20 cellular contexts compared by ENCODE assay signal in genomic region chr14:33555710-33556350, GRCh38.
DNase-seq lines count a peak whose midpoint lies in the region; ATAC-seq, FAIRE-seq and TF ChIP-seq lines count a peak whose summit lies in the region.
"Had no signal": no experiment of that assay in that cellular context is flagged by ENCODE, and none has a peak within 500 bp of the region (broad histone marks: within the 10 kb centered on the region; RNA-seq: fewer than 3 reads in every experiment).

No MANE protein-coding gene starts in this region.

- POLR2A ChIA-PET in endothelial cell of umbilical vein (lab: Charles Lee): interaction anchor here (0.6 kb wide), 1 partner anchor 39 kb away, joined by 3 read pairs; no protein-coding TSS in a partner anchor
- POLR2A ChIA-PET in HEK293T (lab: Yijun Ruan, JAX): no interaction called here

- H3K27ac Mint-ChIP-seq in nephron: peak overlapping the region; percentile 49 to 56 (median 54)
- no peak overlapping the region for H3K27ac Mint-ChIP-seq in activated T-cell treated with anti-CD3 and anti-CD28 coated beads, Interleukin-2, amount 50 U/mL, for 72 hours
- H3K27ac Mint-ChIP-seq: CD4-positive, alpha-beta T cell had no signal

- BruUV-seq in endothelial cell of umbilical vein (replicated peaks; lab: Mats Ljungman, UMichigan): no TSS peak

- no peaks in the 10 kb centered on the region for H3K9me3 ChIP-seq in endothelial cell of umbilical vein (replicated peaks; ENCODE audit: control insufficient read depth, insufficient read depth, low read length)
- H3K9me3 ChIP-seq: Caco-2 had no signal

- H3K4me3 Mint-ChIP-seq in nephron: no peak overlapping the region
- no peak overlapping the region for H3K4me3 Mint-ChIP-seq in activated T-cell treated with anti-CD3 and anti-CD28 coated beads, Interleukin-2, amount 50 U/mL, for 72 hours
- H3K4me3 Mint-ChIP-seq: CD4-positive, alpha-beta T cell had no signal

- CTCF ChIA-PET in endothelial cell of umbilical vein (lab: Charles Lee) (interaction anchor here (0.8 kb wide), 1 partner anchor 237 kb away, joined by 3 read pairs; no protein-coding TSS in a partner anchor), HEK293T (lab: Yijun Ruan, JAX) (no interaction called here)

- peak overlapping the region; percentile 43 for H3K27ac ChIP-seq in endothelial cell of umbilical vein (ENCODE audit: insufficient read depth, low read depth, low read length)

- FAIRE-seq in endothelial cell of umbilical vein (lab: Jason Lieb, UNC): no peak
- FAIRE-seq: A204.1, GM12891, GM18507, H1, K562 had no signal

- no peaks in the 10 kb centered on the region for H3K9me1 ChIP-seq in endothelial cell of umbilical vein (replicated peaks; ENCODE audit: control insufficient read depth, extremely low read depth, insufficient read depth, low read length)

- DNase-seq in Daoy (ENCODE audit: low read depth): peak; percentile 47
- peak; percentile 61 for DNase-seq in endothelial cell of umbilical vein (ENCODE audit: low read depth, low spot score)
- no peak for DNase-seq in SIG-M5 (lab: John Stamatoyannopoulos, UW)
- DNase-seq in HEK293T (ENCODE audit: extremely low spot score): no peak
- no peak for DNase-seq in activated T-cell treated with anti-CD3 and anti-CD28 coated beads, Interleukin-2, amount 50 U/mL, for 72 hours
- no peak for DNase-seq in iPS-NIHi11 (ENCODE audit: low spot score)
- DNase-seq: Caco-2; CD4-positive, alpha-beta T cell; NCI-H1105; NCI-H2081; NCI-H446 treated with DMSO at 0.1 percent for 48 hours; NCI-H748 treated with DMSO at 0.1 percent for 48 hours had no signal

- no peaks in the 10 kb centered on the region for H3K9me3 Mint-ChIP-seq in nephron
- no peaks in the 10 kb centered on the region for H3K9me3 Mint-ChIP-seq in activated T-cell treated with anti-CD3 and anti-CD28 coated beads, Interleukin-2, amount 50 U/mL, for 72 hours
- H3K9me3 Mint-ChIP-seq: CD4-positive, alpha-beta T cell had no signal

- no peaks in the 10 kb centered on the region for H3K27me3 ChIP-seq in endothelial cell of umbilical vein (ENCODE audit: control insufficient read depth in 2 of 2, insufficient read depth in 2 of 2, low read length in 2 of 2)

- no peak for TF ChIP-seq POLR2A in endothelial cell of umbilical vein (IDR thresholded peaks at IDR 0.05; ENCODE audit: low read depth, low read length)

- no peak overlapping the region for H3K4me3 ChIP-seq in endothelial cell of umbilical vein (replicated peaks in 1 of 3; ENCODE audit: insufficient read depth in 1 of 3, low read depth in 1 of 3, low read length in 3 of 3)
- H3K4me3 ChIP-seq: K562 had no signal

- no peaks in the 10 kb centered on the region for H3K36me3 Mint-ChIP-seq in nephron (ENCODE audit: low read depth)
- no peaks in the 10 kb centered on the region for H3K36me3 Mint-ChIP-seq in activated T-cell treated with anti-CD3 and anti-CD28 coated beads, Interleukin-2, amount 50 U/mL, for 72 hours (ENCODE audit: insufficient read depth in 2 of 2)

- intact Hi-C loops in endothelial cell of umbilical vein (cut with micrococcal nuclease): loop anchor here (2.0 kb wide), 1 partner anchor 15 kb away; no protein-coding TSS in a partner anchor

- H3K9ac ChIP-seq in endothelial cell of umbilical vein (replicated peaks; ENCODE audit: extremely low read depth, insufficient read depth, low read length): no peak overlapping the region

- no peaks in the 10 kb centered on the region for H4K20me1 ChIP-seq in endothelial cell of umbilical vein (replicated peaks; ENCODE audit: control insufficient read depth, extremely low read depth, insufficient read depth, low read length)

- no peaks in the 10 kb centered on the region for H3K27me3 Mint-ChIP-seq in nephron (ENCODE audit: low read depth)
- H3K27me3 Mint-ChIP-seq in activated T-cell treated with anti-CD3 and anti-CD28 coated beads, Interleukin-2, amount 50 U/mL, for 72 hours (ENCODE audit: low read depth): no peaks in the 10 kb centered on the region
- H3K27me3 Mint-ChIP-seq: CD4-positive, alpha-beta T cell had no signal

- no peaks in the 10 kb centered on the region for H3K79me2 ChIP-seq in endothelial cell of umbilical vein (ENCODE audit: control insufficient read depth, insufficient read depth, low read length)

- H3K36me3 ChIP-seq in endothelial cell of umbilical vein (ENCODE audit: control insufficient read depth in 2 of 2, extremely low read depth in 1 of 2, insufficient read depth in 2 of 2, low read length in 2 of 2): no peaks in the 10 kb centered on the region

- peaks cover 14% of the 10 kb centered on the region for H3K4me1 ChIP-seq in endothelial cell of umbilical vein (ENCODE audit: control insufficient read depth, extremely low read depth, insufficient read depth, low read length)
- H3K4me1 ChIP-seq: Caco-2 had no signal

- H3K4me2 ChIP-seq in endothelial cell of umbilical vein (ENCODE audit: insufficient read depth, low read length): no peak overlapping the region

- TF ChIP-seq CTCF in endothelial cell of umbilical vein (IDR thresholded peaks at IDR 0.05; ENCODE audit: extremely low read depth in 1 of 2, insufficient read depth in 1 of 2, low read depth in 1 of 2, low read length in 2 of 2) (no peak), nephron (IDR thresholded peaks at IDR 0.05; ENCODE audit: unreplicated experiment in 3 of 3) (no peak)

- H2AFZ ChIP-seq in endothelial cell of umbilical vein (ENCODE audit: low read depth, low read length): peak overlapping the region; percentile 61

- dilution Hi-C loops in endothelial cell of umbilical vein (cut with MboI; ENCODE audit: extremely low pct_ligation_motif_present, low sequenced_read_pairs): no loop called here

- peak; percentile 66 for ATAC-seq in SK-N-SH treated with all-trans-retinoic acid at 6 μM for 48 hours
- ATAC-seq in activated T-cell treated with anti-CD3 and anti-CD28 coated beads, Interleukin-2, amount 50 U/mL, for 72 hours (replicated peaks in 1 of 2): no peak
- ATAC-seq: K562, PC-3 had no signal

- H3K4me1 Mint-ChIP-seq in nephron: peaks cover 71% of the 10 kb centered on the region
- no peaks in the 10 kb centered on the region for H3K4me1 Mint-ChIP-seq in activated T-cell treated with anti-CD3 and anti-CD28 coated beads, Interleukin-2, amount 50 U/mL, for 72 hours (ENCODE audit: low read depth)

TF ChIP-seq in SK-N-SH treated with all-trans-retinoic acid at 6 μM for 48 hours, 23 proteins besides CTCF, POLR2A, EP300 and RAD21 (continues in another document):
- no peak for TF ChIP-seq ZC3H10 (CRISPR knock-in tag; IDR thresholded peaks at IDR 0.05)
- no peak for TF ChIP-seq SNAI2 (CRISPR knock-in tag; IDR thresholded peaks at IDR 0.05)
- no peak for TF ChIP-seq PATZ1 (CRISPR knock-in tag; IDR thresholded peaks at IDR 0.05; ENCODE audit: borderline replicate concordance)
- TF ChIP-seq OSR1 (CRISPR knock-in tag; IDR thresholded peaks at IDR 0.05): no peak

TF ChIP-seq in endothelial cell of umbilical vein, 7 proteins besides CTCF, POLR2A, EP300 and RAD21:
- no peak for TF ChIP-seq FOS (IDR thresholded peaks at IDR 0.05; ENCODE audit: borderline replicate concordance, insufficient read depth, low read length)
- TF ChIP-seq GATA2 (IDR thresholded peaks at IDR 0.05; ENCODE audit: insufficient read depth, insufficient read length, low read depth, low read length): no peak
- no peak for TF ChIP-seq JUN (IDR thresholded peaks at IDR 0.05; ENCODE audit: borderline replicate concordance, insufficient read depth, insufficient read length, low read depth)
- no peak for TF ChIP-seq POLR2AphosphoS5 (IDR thresholded peaks at IDR 0.05; ENCODE audit: insufficient read depth, low read depth, low read length)
- TF ChIP-seq MAX (IDR thresholded peaks at IDR 0.05; ENCODE audit: insufficient read depth, insufficient read length): no peak
- no peak for TF ChIP-seq EZH2 (IDR thresholded peaks at IDR 0.05; ENCODE audit: borderline replicate concordance, low read depth, low read length, severe bottlenecking)
- no peak for TF ChIP-seq MYC (IDR thresholded peaks at IDR 0.05; ENCODE audit: low read depth, low read length)

TF ChIP-seq in HEK293T, 16 proteins besides CTCF, POLR2A, EP300 and RAD21:
- TF ChIP-seq FOXK2 (IDR thresholded peaks at IDR 0.05): no peak
- TF ChIP-seq TARDBP (IDR thresholded peaks at IDR 0.05): no peak

Comparison
In these comparisons a context has a peak if more than half of its experiments do, and no peak if none do; other contexts are left out.
1. DNase-seq: peak in Daoy (single experiment) and endothelial cell of umbilical vein (single experiment); none in SIG-M5 (single experiment), HEK293T (single experiment), activated T-cell treated with anti-CD3 and anti-CD28 coated beads, Interleukin-2, amount 50 U/mL, for 72 hours (0 of 2) and iPS-NIHi11 (single experiment).